ENCODE assay signal across 22 cellular contexts in genomic region chr7:157801971-157802675, GRCh38.
"Had no signal": no experiment of that assay in that cellular context is flagged by ENCODE, and none has a peak within 500 bp of the region (broad histone marks: within the 10 kb centered on the region; RNA-seq: fewer than 3 reads in every experiment).

No MANE protein-coding gene starts in this region.

- H3K27ac Mint-ChIP-seq: dendritic cell treated with granulocyte-macrophage colony-stimulating factor and Interleukin-4, amounts not matched to agents 40 ng/mL and 50 ng/mL, for 4 days; effector memory CD8-positive, alpha-beta T cell; naive thymus-derived CD4-positive, alpha-beta T cell; stimulated activated naive B cell treated with anti-CD40 and anti-IgM and Interleukin-4, amounts not matched to agents 10 μg/mL and 1 μg/mL and 100 μg/mL, for 72 hours had no signal

- FAIRE-seq: colon, islet of Langerhans, pancreas had no signal

- H3K36me3 ChIP-seq: esophagus muscularis mucosa, gastrocnemius medialis, heart right ventricle, left ventricle myocardium inferior, pancreas, tibial nerve had no signal

- DNase-seq: effector memory CD8-positive, alpha-beta T cell; gastrocnemius medialis; heart right ventricle; hypothalamus; left ventricle myocardium inferior; mammary epithelial cell; naive thymus-derived CD4-positive, alpha-beta T cell; nucleus accumbens; stimulated activated CD4-positive, alpha-beta T cell treated with anti-CD3 and anti-CD28 coated beads, Interleukin-2, amount 100 ng/mL, for 24 hours; stimulated activated CD4-positive, alpha-beta T cell treated with anti-CD3 and anti-CD28 coated beads, Interleukin-4, amount 100 ng/mL, for 4 hours; stimulated activated naive B cell treated with anti-CD40 and anti-IgM and Interleukin-4, amounts not matched to agents 10 μg/mL and 1 μg/mL and 100 μg/mL, for 72 hours; stimulated activated naive CD8-positive, alpha-beta T cell treated with anti-CD3 and anti-CD28 coated beads, Interleukin-15, amount 100 ng/mL, for 72 hours; testis had no signal

- H3K27me3 Mint-ChIP-seq: naive thymus-derived CD4-positive, alpha-beta T cell; stimulated activated naive B cell treated with anti-CD40 and anti-IgM and Interleukin-4, amounts not matched to agents 10 μg/mL and 1 μg/mL and 100 μg/mL, for 72 hours had no signal

- H3K9me3 ChIP-seq: gastrocnemius medialis, pancreas, testis had no signal

- H3K36me3 Mint-ChIP-seq: naive thymus-derived CD4-positive, alpha-beta T cell; stimulated activated naive B cell treated with anti-CD40 and anti-IgM and Interleukin-4, amounts not matched to agents 10 μg/mL and 1 μg/mL and 100 μg/mL, for 72 hours had no signal

- H3K27me3 ChIP-seq: esophagus muscularis mucosa, gastrocnemius medialis, pancreas, testis, tibial nerve had no signal

- H3K4me3 Mint-ChIP-seq: central memory CD8-positive, alpha-beta T cell; dendritic cell treated with granulocyte-macrophage colony-stimulating factor and Interleukin-4, amounts not matched to agents 40 ng/mL and 50 ng/mL, for 4 days; effector memory CD8-positive, alpha-beta T cell; naive thymus-derived CD4-positive, alpha-beta T cell; stimulated activated naive B cell treated with anti-CD40 and anti-IgM and Interleukin-4, amounts not matched to agents 10 μg/mL and 1 μg/mL and 100 μg/mL, for 72 hours; stimulated activated naive CD8-positive, alpha-beta T cell treated with anti-CD3 and anti-CD28 coated beads, Interleukin-15, amount 100 ng/mL, for 72 hours had no signal

- H3K4me1 ChIP-seq: esophagus muscularis mucosa, gastrocnemius medialis, heart right ventricle, left ventricle myocardium inferior, pancreas, testis, tibial nerve had no signal

- H3K27ac ChIP-seq: epithelial cell of prostate, esophagus muscularis mucosa, gastrocnemius medialis, heart right ventricle, left ventricle myocardium inferior, pancreas, testis, tibial nerve had no signal

- ATAC-seq: effector memory CD8-positive, alpha-beta T cell; gastrocnemius medialis; heart right ventricle; naive thymus-derived CD4-positive, alpha-beta T cell; pancreas; sciatic nerve; stimulated activated naive B cell treated with anti-CD40 and anti-IgM and Interleukin-4, amounts not matched to agents 10 μg/mL and 1 μg/mL and 100 μg/mL, for 72 hours; stimulated activated naive CD8-positive, alpha-beta T cell treated with anti-CD3 and anti-CD28 coated beads, Interleukin-15, amount 100 ng/mL, for 72 hours had no signal

- H3K9me3 Mint-ChIP-seq: central memory CD8-positive, alpha-beta T cell; dendritic cell treated with granulocyte-macrophage colony-stimulating factor and Interleukin-4, amounts not matched to agents 40 ng/mL and 50 ng/mL, for 4 days; effector memory CD8-positive, alpha-beta T cell; stimulated activated naive CD8-positive, alpha-beta T cell treated with anti-CD3 and anti-CD28 coated beads, Interleukin-15, amount 100 ng/mL, for 72 hours had no signal

- H3K4me3 ChIP-seq: esophagus muscularis mucosa, gastrocnemius medialis, heart right ventricle, left ventricle myocardium inferior, pancreas, testis, tibial nerve had no signal

- H3K4me1 Mint-ChIP-seq: central memory CD8-positive, alpha-beta T cell; stimulated activated naive B cell treated with anti-CD40 and anti-IgM and Interleukin-4, amounts not matched to agents 10 μg/mL and 1 μg/mL and 100 μg/mL, for 72 hours; stimulated activated naive CD8-positive, alpha-beta T cell treated with anti-CD3 and anti-CD28 coated beads, Interleukin-15, amount 100 ng/mL, for 72 hours had no signal
